ENCODE assay signal across 27 cellular contexts in genomic region chr20:57141492-57141891, GRCh38.
"Had no signal": no experiment of that assay in that cellular context is flagged by ENCODE, and none has a peak within 500 bp of the region (broad histone marks: within the 10 kb centered on the region; RNA-seq: fewer than 3 reads in every experiment).

No MANE protein-coding gene starts in this region.

- FAIRE-seq: endometrium, islet of Langerhans, keratinocyte had no signal

- H3K27ac ChIP-seq: colonic mucosa, epithelial cell of prostate, esophagus squamous epithelium, gastrocnemius medialis, heart right ventricle, left lung, lower lobe of right lung had no signal

- H3K4me3 Mint-ChIP-seq: dendritic cell treated with granulocyte-macrophage colony-stimulating factor and Interleukin-4, amounts not matched to agents 40 ng/mL and 50 ng/mL, for 4 days; effector memory CD8-positive, alpha-beta T cell; endodermal cell; mesothelial cell of epicardium; naive B cell had no signal

- H3K27ac Mint-ChIP-seq: dendritic cell treated with granulocyte-macrophage colony-stimulating factor and Interleukin-4, amounts not matched to agents 40 ng/mL and 50 ng/mL, for 4 days; effector memory CD8-positive, alpha-beta T cell; endodermal cell; mesothelial cell of epicardium; naive B cell had no signal

- H3K4me1 Mint-ChIP-seq: mesothelial cell of epicardium, naive B cell had no signal

- H3K4me3 ChIP-seq: colonic mucosa, esophagus squamous epithelium, gastrocnemius medialis, heart right ventricle, left lung, lower lobe of right lung, mucosa of descending colon had no signal

- H3K4me1 ChIP-seq: colonic mucosa, esophagus squamous epithelium, gastrocnemius medialis, heart right ventricle, left lung, lower lobe of right lung had no signal

- H3K9me3 ChIP-seq: colonic mucosa, esophagus squamous epithelium, gastrocnemius medialis, heart right ventricle, left lung, lower lobe of right lung, mucosa of descending colon had no signal

- H3K9me3 Mint-ChIP-seq: dendritic cell treated with granulocyte-macrophage colony-stimulating factor and Interleukin-4, amounts not matched to agents 40 ng/mL and 50 ng/mL, for 4 days; endodermal cell; mesothelial cell of epicardium had no signal

- H3K27me3 ChIP-seq: colonic mucosa had no signal

- ATAC-seq: effector memory CD8-positive, alpha-beta T cell; esophagus mucosa; gastrocnemius medialis; heart right ventricle; left cardiac atrium; left lung; left ventricle myocardium superior; mucosa of descending colon had no signal

- H3K36me3 ChIP-seq: colonic mucosa, esophagus squamous epithelium, gastrocnemius medialis, heart right ventricle, left lung, lower lobe of right lung had no signal

- H3K36me3 Mint-ChIP-seq: mesothelial cell of epicardium, naive B cell had no signal

- DNase-seq: colonic mucosa; cortex of kidney; effector CD8-positive, alpha-beta T cell; effector memory CD8-positive, alpha-beta T cell; endodermal cell; erythroblast; esophagus squamous epithelium; foreskin fibroblast; foreskin melanocyte; gastrocnemius medialis; glutamatergic neuron; heart right ventricle; hippocampal formation; left cardiac atrium; left lung; left ventricle myocardium superior; lower lobe of right lung; mesenchymal stem cell; mucosa of descending colon; naive B cell had no signal
